ENCODE assay signal across 30 cellular contexts in the genomic region with DNA sequence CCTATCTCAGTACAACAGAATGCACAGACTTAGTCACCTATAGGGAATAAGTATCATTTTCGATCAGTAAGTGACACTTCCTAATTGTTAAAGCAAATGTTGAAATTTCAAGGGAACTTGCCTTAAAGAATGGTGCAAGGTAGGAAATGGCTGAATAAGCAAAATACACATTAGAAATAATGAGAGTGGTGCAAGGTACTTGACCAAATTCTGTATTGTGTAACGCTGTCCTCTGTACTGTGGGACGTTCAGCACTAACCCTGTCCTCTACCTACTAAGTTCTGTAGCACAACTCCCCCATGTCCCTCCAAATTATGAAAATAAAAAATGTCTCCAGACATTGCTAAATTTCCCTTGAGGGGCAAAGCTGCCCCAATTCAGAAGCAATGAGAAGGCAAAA. TPM values are rescaled to one million over a fixed set of nuclear protein-coding genes. Genes with fewer than 3 reads are reported as not detected.
A peak's percentile ranks its signal among the peaks of the same experiment; 100 is the strongest.
DNase-seq lines count a peak whose midpoint lies in the region; ATAC-seq, FAIRE-seq and TF ChIP-seq lines count a peak whose summit lies in the region.
"Had no signal": no experiment of that assay in that cellular context is flagged by ENCODE, and none has a peak within 500 bp of the region (broad histone marks: within the 10 kb centered on the region; RNA-seq: fewer than 3 reads in every experiment).

No MANE protein-coding gene starts in this region.

- no peak overlapping the region for H3K4me3 Mint-ChIP-seq in CD4-positive, alpha-beta T cell
- H3K4me3 Mint-ChIP-seq in endothelial cell (ENCODE audit: unreplicated experiment), result peak overlapping the region; percentile 32
- no peak overlapping the region for H3K4me3 Mint-ChIP-seq in naive thymus-derived CD4-positive, alpha-beta T cell
- H3K4me3 Mint-ChIP-seq: CD8-positive, alpha-beta memory T cell had no signal

- 94% methylated on average over 3 of the region's 3 CpGs for WGBS in A549 (ENCODE audit: missing lambda C conversion rate)

- no peaks in the 10 kb centered on the region for H3K9me3 Mint-ChIP-seq in CD4-positive, alpha-beta T cell
- H3K9me3 Mint-ChIP-seq in endothelial cell (ENCODE audit: unreplicated experiment), result no peaks in the 10 kb centered on the region
- H3K9me3 Mint-ChIP-seq in naive thymus-derived CD4-positive, alpha-beta T cell, result no peaks in the 10 kb centered on the region
- H3K9me3 Mint-ChIP-seq: CD8-positive, alpha-beta memory T cell had no signal

- peaks cover 8% of the 10 kb centered on the region for H3K4me1 Mint-ChIP-seq in CD4-positive, alpha-beta T cell (ENCODE audit: low read depth)
- peaks cover 5% of the 10 kb centered on the region for H3K4me1 Mint-ChIP-seq in endothelial cell (ENCODE audit: unreplicated experiment)
- peaks cover 0 to 15% (median 0%) of the 10 kb centered on the region in 7 donors for H3K4me1 Mint-ChIP-seq in naive thymus-derived CD4-positive, alpha-beta T cell

- DNase-seq in A549 (ENCODE audit: low read depth in 1 of 2, low spot score in 1 of 2) (no peak), endothelial cell (ENCODE audit: low spot score) (no peak), Right ventricle myocardium inferior (ENCODE audit: missing footprints) (no peak), foreskin fibroblast (no peak)
- DNase-seq in CD4-positive, alpha-beta T cell, result no peak
- DNase-seq in naive thymus-derived CD4-positive, alpha-beta T cell, result no peak
- no peak for DNase-seq in effector CD8-positive, alpha-beta T cell (lab: John Stamatoyannopoulos, UW)
- DNase-seq: C1 segment of cervical spinal cord; CD8-positive, alpha-beta memory T cell; DMS 273 treated with DMSO at 0.1 percent for 48 hours; DMS79; EL; GDM1; KG1; MM.1S; NCI-H1092; NCI-H1417 treated with DMSO at 0.1 percent for 48 hours; NCI-H1694 treated with DMSO at 0.1 percent for 48 hours; NCI-H2081 treated with DMSO at 0.1 percent for 48 hours; NCI-H2171; NCI-H226; NCI-H510A; NCI-H69; RPMI8226; SHP77 had no signal

- no peaks in the 10 kb centered on the region for H3K27me3 ChIP-seq in CD4-positive, alpha-beta T cell (ENCODE audit: control insufficient read depth, insufficient read depth, low read length)
- H3K27me3 ChIP-seq in naive thymus-derived CD4-positive, alpha-beta T cell (ENCODE audit: control insufficient read depth in 2 of 2, insufficient read depth in 2 of 2, low read length in 2 of 2), result no peaks in the 10 kb centered on the region

- no peak for TF ChIP-seq CTCF in A549 (IDR thresholded peaks at IDR 0.05)
- TF ChIP-seq CTCF in CD4-positive, alpha-beta T cell (IDR thresholded peaks at IDR 0.05), result no peak
- TF ChIP-seq CTCF in endothelial cell (IDR thresholded peaks at IDR 0.05; ENCODE audit: unreplicated experiment), result no peak
- TF ChIP-seq CTCF in foreskin fibroblast (IDR thresholded peaks at IDR 0.05; ENCODE audit: low read depth, low read length), result no peak

- H3K36me3 ChIP-seq in naive thymus-derived CD4-positive, alpha-beta T cell (ENCODE audit: control insufficient read depth in 2 of 3, insufficient read depth in 3 of 3, low read length in 3 of 3), result peaks cover 9 to 54% (median 28%) of the 10 kb centered on the region in 3 experiments

- no peak overlapping the region for H3K27ac ChIP-seq in A549
- H3K27ac ChIP-seq in CD4-positive, alpha-beta T cell (ENCODE audit: low read depth, low read length), result no peak overlapping the region
- H3K27ac ChIP-seq in naive thymus-derived CD4-positive, alpha-beta T cell (ENCODE audit: low read depth, low read length), result no peak overlapping the region

- POLR2A ChIA-PET in A549 (lab: Yijun Ruan, JAX), result no interaction called here
- POLR2A ChIA-PET in CD4-positive, alpha-beta T cell (lab: Charles Lee), result no interaction called here
- POLR2A ChIA-PET in naive thymus-derived CD4-positive, alpha-beta T cell (lab: Charles Lee), result no interaction called here

- no peak for FAIRE-seq in A549 (lab: Jason Lieb, UNC)
- FAIRE-seq: A204.1, GM12878, GM19239 had no signal

- no peak for TF ChIP-seq EP300 in A549 (IDR thresholded peaks at IDR 0.05)

- CTCF ChIA-PET in A549 (lab: Yijun Ruan, JAX), result no interaction called here
- CTCF ChIA-PET in CD4-positive, alpha-beta T cell (lab: Charles Lee), result no interaction called here
- CTCF ChIA-PET in naive thymus-derived CD4-positive, alpha-beta T cell (lab: Charles Lee), result interaction anchor here (1.2 kb wide), 1 partner anchor 551 kb away, joined by 3 read pairs; no protein-coding TSS in a partner anchor

- intact Hi-C loops in CD4-positive, alpha-beta T cell (cut with DNase I, micrococcal nuclease), result no loop called here
- intact Hi-C loops in naive thymus-derived CD4-positive, alpha-beta T cell (cut with micrococcal nuclease), result loop anchor here in 1 of 2 donors (10.0 kb wide), 3 partner anchors 133 to 1633 kb away; no protein-coding TSS in a partner anchor
- intact Hi-C loops in Right ventricle myocardium inferior (cut with DNase I), result no loop called here

- H3K4me1 ChIP-seq in A549, result no peaks in the 10 kb centered on the region
- no peaks in the 10 kb centered on the region for H3K4me1 ChIP-seq in naive thymus-derived CD4-positive, alpha-beta T cell (ENCODE audit: control insufficient read depth in 2 of 2, insufficient read depth in 2 of 2, low read length in 2 of 2)

- no peak for TF ChIP-seq POLR2A in A549 (IDR thresholded peaks at IDR 0.05; ENCODE audit: low read length)

- ATAC-seq in A549 (no peak), HG02973 (IDR thresholded peaks at IDR 0.05; ENCODE audit: unreplicated experiment) (no peak), Right ventricle myocardium inferior (no peak)
- ATAC-seq in CD4-positive, alpha-beta T cell (ENCODE audit: poor library complexity), result no peak
- peak; percentile 46 for ATAC-seq in naive thymus-derived CD4-positive, alpha-beta T cell
- ATAC-seq: GM12878, HCT116 had no signal

- peaks cover 65% of the 10 kb centered on the region for H3K36me3 Mint-ChIP-seq in CD4-positive, alpha-beta T cell (ENCODE audit: low read depth)
- peaks cover 14% of the 10 kb centered on the region for H3K36me3 Mint-ChIP-seq in endothelial cell (ENCODE audit: low read depth, unreplicated experiment)
- peaks cover 0 to 28% (median 15%) of the 10 kb centered on the region in 5 donors for H3K36me3 Mint-ChIP-seq in naive thymus-derived CD4-positive, alpha-beta T cell

- H3K4me3 ChIP-seq in A549 (no peak overlapping the region), foreskin fibroblast (ENCODE audit: low read depth in 1 of 2, low read length in 2 of 2) (no peak overlapping the region)
- no peak overlapping the region for H3K4me3 ChIP-seq in naive thymus-derived CD4-positive, alpha-beta T cell (ENCODE audit: low read length)
- H3K4me3 ChIP-seq: GM12878 had no signal

- no peak overlapping the region for H3K4me2 ChIP-seq in A549

- no peaks in the 10 kb centered on the region for H3K27me3 Mint-ChIP-seq in CD4-positive, alpha-beta T cell
- no peaks in the 10 kb centered on the region for H3K27me3 Mint-ChIP-seq in endothelial cell (ENCODE audit: unreplicated experiment)
- H3K27me3 Mint-ChIP-seq in naive thymus-derived CD4-positive, alpha-beta T cell, result no peaks in the 10 kb centered on the region
- H3K27me3 Mint-ChIP-seq: CD8-positive, alpha-beta memory T cell had no signal

- H3K27ac Mint-ChIP-seq in CD4-positive, alpha-beta T cell, result peak overlapping the region; percentile 7
- no peak overlapping the region for H3K27ac Mint-ChIP-seq in endothelial cell (ENCODE audit: unreplicated experiment)
- peak overlapping the region in 1 of 9 donors; percentile 17 for H3K27ac Mint-ChIP-seq in naive thymus-derived CD4-positive, alpha-beta T cell
- H3K27ac Mint-ChIP-seq: CD8-positive, alpha-beta memory T cell had no signal

- no peak for TF ChIP-seq RAD21 in A549 (conservative IDR thresholded peaks at IDR 0.05 in 1 of 2, IDR thresholded peaks at IDR 0.05 in 1 of 2)

- H3K9me3 ChIP-seq in A549, result no peaks in the 10 kb centered on the region
- no peaks in the 10 kb centered on the region for H3K9me3 ChIP-seq in CD4-positive, alpha-beta T cell (ENCODE audit: control insufficient read depth, low read length)
- no peaks in the 10 kb centered on the region for H3K9me3 ChIP-seq in naive thymus-derived CD4-positive, alpha-beta T cell (ENCODE audit: control insufficient read depth in 2 of 3, low read length in 3 of 3)

TF ChIP-seq in A549, 52 proteins besides CTCF, POLR2A, EP300 and RAD21:
- TF ChIP-seq SMC3 (IDR thresholded peaks at IDR 0.05) (no peak), MAFK (IDR thresholded peaks at IDR 0.05; ENCODE audit: partially characterized antibody) (peak; percentile 83)

RNA-seq across cellular contexts. Expression of gene MMADHC, which starts 19.4 kb away (rescaled TPM):
- polyA plus RNA-seq in A549 (2011; rRNA removed) (140 and 180 TPM in 2 replicates), A549 (2017; fragmentation: RNase III; extraction: RNeasy Plus Mini Kit Qiagen cat#74134 plus additional on column Dnase treatment) (103 to 107 TPM (median 106 TPM) in 3 replicates)
- polyA plus RNA-seq in A549 (2012; cell fraction: cytosol; rRNA removed), result 39.7 and 40.3 TPM in 2 replicates
- 13.1 and 20.4 TPM in 2 replicates for polyA plus RNA-seq in A549 (2012; cell fraction: nucleus; rRNA removed)
- polyA minus RNA-seq in A549 (2011; rRNA and poly(A)+ RNA removed), result 59.2 and 62.3 TPM in 2 replicates
- 10 to 100 TPM; 77.3 to 77.8 TPM for total RNA-seq in CD4-positive, alpha-beta T cell
- total RNA-seq in endothelial cell (ENCODE audit: unreplicated experiment) (86.0 TPM), Right ventricle myocardium inferior (110 TPM)
- total RNA-seq in naive thymus-derived CD4-positive, alpha-beta T cell, result 10 to 100 TPM; 53.3 to 93.4 (median 66.6) TPM
- polyA plus RNA-seq in naive thymus-derived CD4-positive, alpha-beta T cell, result 100 to 1,000 TPM; 141 to 157 TPM
